ENCODE assay signal across 1 cellular context in the genomic region with DNA sequence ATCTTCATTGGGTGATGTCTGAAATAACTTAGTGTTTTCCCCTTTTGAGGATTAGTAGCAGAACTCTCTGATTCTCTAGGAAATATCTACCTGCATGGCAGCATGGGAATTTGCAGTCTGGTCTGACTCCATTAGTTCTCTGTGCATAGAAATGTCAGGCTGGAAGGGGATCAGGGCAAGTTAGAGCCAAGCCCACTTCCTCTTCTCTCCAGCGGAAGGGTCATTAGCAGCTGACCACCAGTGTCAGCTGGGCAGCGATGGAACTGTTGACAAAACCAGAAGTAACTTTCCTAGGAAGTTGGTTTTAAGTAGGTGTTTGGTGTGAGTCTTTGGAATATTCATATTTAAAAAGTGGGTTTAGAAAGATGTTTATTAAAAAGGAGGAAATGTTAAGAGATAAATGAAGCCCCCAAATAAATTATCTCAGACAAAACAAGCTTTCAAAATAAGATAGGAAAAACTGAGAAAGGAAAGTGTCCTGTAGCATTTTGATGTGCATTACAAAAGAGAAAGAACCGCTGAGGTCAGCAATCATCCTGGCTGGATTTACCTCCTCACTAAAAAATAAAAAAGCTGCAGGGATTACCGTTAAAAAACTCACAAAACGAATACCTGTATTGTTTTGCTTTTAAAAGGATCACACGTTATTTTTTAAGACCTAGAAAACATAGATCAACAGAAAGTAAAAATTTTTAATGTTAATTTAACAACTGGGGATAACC.
TF ChIP-seq lines count a peak whose summit lies in the region.

No MANE protein-coding gene starts in this region.

TF ChIP-seq in endothelial cell of umbilical vein, 7 proteins besides CTCF, POLR2A, EP300 and RAD21:
- TF ChIP-seq MAX (IDR thresholded peaks at IDR 0.05; ENCODE audit: insufficient read depth, insufficient read length) = no peak
- no peak for TF ChIP-seq JUN (IDR thresholded peaks at IDR 0.05; ENCODE audit: borderline replicate concordance, insufficient read depth, insufficient read length, low read depth)
- TF ChIP-seq MYC (IDR thresholded peaks at IDR 0.05; ENCODE audit: low read depth, low read length) = no peak
- TF ChIP-seq GATA2 (IDR thresholded peaks at IDR 0.05; ENCODE audit: insufficient read depth, insufficient read length, low read depth, low read length) = no peak
- TF ChIP-seq POLR2AphosphoS5 (IDR thresholded peaks at IDR 0.05; ENCODE audit: insufficient read depth, low read depth, low read length) = no peak
- TF ChIP-seq FOS (IDR thresholded peaks at IDR 0.05; ENCODE audit: borderline replicate concordance, insufficient read depth, low read length) = no peak
- no peak for TF ChIP-seq EZH2 (IDR thresholded peaks at IDR 0.05; ENCODE audit: borderline replicate concordance, low read depth, low read length, severe bottlenecking)
